In the genomic region with DNA sequence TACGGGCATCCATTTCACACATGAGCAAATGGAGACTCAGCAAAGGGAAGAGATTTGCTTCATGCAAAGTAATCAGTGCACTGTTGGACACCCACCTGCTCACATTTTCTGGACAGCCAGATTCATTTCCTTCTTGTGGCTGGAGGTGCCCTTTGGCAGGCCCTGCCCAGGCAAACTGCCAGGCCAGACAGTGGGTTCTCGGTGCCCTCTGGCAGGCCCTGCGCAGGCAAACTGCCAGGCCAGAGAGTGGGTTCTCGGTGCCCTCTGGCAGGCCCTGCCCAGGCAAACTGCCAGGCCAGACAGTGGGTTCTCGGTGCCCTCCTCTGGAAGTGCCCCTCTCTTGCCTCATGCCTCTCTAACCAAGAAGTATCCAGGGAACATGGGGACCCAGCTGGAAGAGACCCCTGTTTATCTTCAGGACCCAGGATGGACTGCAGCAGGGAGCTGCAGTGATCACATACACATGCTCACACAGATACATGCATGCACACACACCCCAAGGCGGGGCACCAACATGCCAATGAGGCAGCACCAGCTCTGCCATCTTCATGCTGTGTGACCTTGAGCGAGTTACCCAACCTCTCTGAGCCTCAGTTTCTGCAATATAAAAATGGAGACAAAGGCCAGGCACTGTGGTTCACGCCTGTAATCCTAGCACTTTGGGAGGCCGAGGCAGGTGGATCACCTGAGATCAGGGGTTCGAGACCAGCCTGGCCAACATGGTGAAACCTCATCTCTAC, we compare ENCODE assay signal across 23 cellular contexts.
DNase-seq lines count a peak whose midpoint lies in the region; ATAC-seq and TF ChIP-seq lines count a peak whose summit lies in the region.
"Had no signal": no experiment of that assay in that cellular context is flagged by ENCODE, and none has a peak within 500 bp of the region (broad histone marks: within the 10 kb centered on the region; RNA-seq: fewer than 3 reads in every experiment).

No MANE protein-coding gene starts in this region.

- H4K20me1 ChIP-seq in BLaER1 treated with 17β-estradiol and CSF1 and Interleukin-3, amounts not matched to agents 10 nM and 100 nM: no peaks in the 10 kb centered on the region

- H3K9ac ChIP-seq in BLaER1 treated with 17β-estradiol and CSF1 and Interleukin-3, amounts not matched to agents 10 nM and 100 nM: peak overlapping the region in 1 of 11 experiments; percentile 48; a peak in 1 of 22 replicates

- POLR2A ChIA-PET in HEK293 (lab: Yijun Ruan, JAX): no interaction called here

- H3K4me1 ChIP-seq in BLaER1 treated with 17β-estradiol and CSF1 and Interleukin-3, amounts not matched to agents 10 nM and 100 nM: peaks cover 62 to 85% (median 72%) of the 10 kb centered on the region in 10 experiments
- H3K4me1 ChIP-seq in HEK293 (ENCODE audit: control insufficient read depth, insufficient read depth, low read length): no peaks in the 10 kb centered on the region; the same call in 1 of the 2 replicates

- no peaks in the 10 kb centered on the region for H3K9me3 ChIP-seq in BLaER1 treated with 17β-estradiol and CSF1 and Interleukin-3, amounts not matched to agents 10 nM and 100 nM (replicated peaks in 1 of 11)
- no peaks in the 10 kb centered on the region for H3K9me3 ChIP-seq in HEK293 (ENCODE audit: control insufficient read depth, insufficient read depth, low read depth, low read length)
- H3K9me3 ChIP-seq: mucosa of descending colon, sigmoid colon, transverse colon had no signal

- no peaks in the 10 kb centered on the region for H3K27me3 ChIP-seq in BLaER1 treated with 17β-estradiol and CSF1 and Interleukin-3, amounts not matched to agents 10 nM and 100 nM
- H3K27me3 ChIP-seq: sigmoid colon, transverse colon had no signal

- CTCF ChIA-PET in HEK293 (lab: Yijun Ruan, JAX): interaction anchor here (0.6 kb wide), 1 partner anchor 82 kb away, joined by 5 read pairs; no protein-coding TSS in a partner anchor

- H3K4me2 ChIP-seq in BLaER1 treated with 17β-estradiol and CSF1 and Interleukin-3, amounts not matched to agents 10 nM and 100 nM: peak overlapping the region in 7 of 11 experiments; percentile 8 to 68 (median 38); a peak in 9 of 22 replicates

- H3K4me3 ChIP-seq in BLaER1 treated with 17β-estradiol and CSF1 and Interleukin-3, amounts not matched to agents 10 nM and 100 nM: no peak overlapping the region
- H3K4me3 ChIP-seq in HEK293 (ENCODE audit: low read depth, low read length): no peak overlapping the region
- no peak overlapping the region for H3K4me3 ChIP-seq in coronary artery
- H3K4me3 ChIP-seq: mucosa of descending colon, sigmoid colon, transverse colon had no signal

- H3K36me3 ChIP-seq in BLaER1 treated with 17β-estradiol and CSF1 and Interleukin-3, amounts not matched to agents 10 nM and 100 nM: no peaks in the 10 kb centered on the region
- no peaks in the 10 kb centered on the region for H3K36me3 ChIP-seq in HEK293 (ENCODE audit: control insufficient read depth in 2 of 2, insufficient read depth in 1 of 2, low read length in 2 of 2)
- H3K36me3 ChIP-seq: sigmoid colon, transverse colon, WERI-Rb-1 had no signal

- no peak for ATAC-seq in HG03457 (IDR thresholded peaks at IDR 0.05; ENCODE audit: unreplicated experiment)
- ATAC-seq: mucosa of descending colon; stimulated activated naive CD8-positive, alpha-beta T cell treated with anti-CD3 and anti-CD28 coated beads, Interleukin-15, amount 100 ng/mL, for 72 hours had no signal

- TF ChIP-seq CTCF in HEK293 (tag by site-specific recombination; IDR thresholded peaks at IDR 0.05): no peak
- no peak for TF ChIP-seq CTCF in coronary artery (IDR thresholded peaks at IDR 0.05)

- peak overlapping the region in 5 of 11 experiments; percentile 1 to 43 (median 23); a peak in 2 of 22 replicates for H3K27ac ChIP-seq in BLaER1 treated with 17β-estradiol and CSF1 and Interleukin-3, amounts not matched to agents 10 nM and 100 nM
- H3K27ac ChIP-seq in HEK293 (ENCODE audit: extremely low read depth, low read depth, low read length) (no peak overlapping the region), coronary artery (no peak overlapping the region)
- H3K27ac ChIP-seq: sigmoid colon, transverse colon, WERI-Rb-1 had no signal

- DNase-seq in coronary artery (ENCODE audit: low spot score) (peak; percentile 57), mesenteric fat pad (ENCODE audit: low spot score) (peak; percentile 71), NCI-H82 treated with DMSO at 0.1 percent for 48 hours (lab: John Stamatoyannopoulos, UW; ENCODE audit: unreplicated experiment) (no peak)
- no peak for DNase-seq in stimulated activated CD4-positive, alpha-beta T cell treated with anti-CD3 and anti-CD28 coated beads, Interleukin-4, amount 100 ng/mL, for 1 hour
- DNase-seq: activated CD4-positive, alpha-beta T cell treated with anti-CD3 and anti-CD28 coated beads, Interleukin-2, amount 50 U/mL, for 4 hours; activated gamma-delta T cell treated with Interleukin-2 at 50 U/mL for 16 hours; CD4-positive, alpha-beta memory T cell; DMS 273 treated with DMSO at 0.1 percent for 48 hours; effector memory CD4-positive, alpha-beta T cell; foreskin fibroblast; HCEC 1CT; mucosa of descending colon; NCI-H1436; NCI-H69; nephron progenitor cell; sigmoid colon; stimulated activated naive CD8-positive, alpha-beta T cell treated with anti-CD3 and anti-CD28 coated beads, Interleukin-15, amount 100 ng/mL, for 72 hours; T-helper 9 cell; transverse colon; WERI-Rb-1 had no signal

TF ChIP-seq in HEK293, 187 proteins besides CTCF, POLR2A, EP300 and RAD21:
- TF ChIP-seq ZNF768 (tag by site-specific recombination; IDR thresholded peaks at IDR 0.05) (peak; percentile 86; the same call in 1 of the 2 replicates), SCRT2 (tag by site-specific recombination; IDR thresholded peaks at IDR 0.05) (no peak)
- TF ChIP-seq, protein P1, sequence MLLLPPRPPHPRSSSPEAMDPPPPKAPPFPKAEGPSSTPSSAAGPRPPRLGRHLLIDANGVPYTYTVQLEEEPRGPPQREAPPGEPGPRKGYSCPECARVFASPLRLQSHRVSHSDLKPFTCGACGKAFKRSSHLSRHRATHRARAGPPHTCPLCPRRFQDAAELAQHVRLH (tag by site-specific recombination; IDR thresholded peaks at IDR 0.05): 0 out of 2 replicates have a peak, but pooled peaks have one; percentile 28

Comparison
In these comparisons a context has a peak if more than half of its experiments do, and no peak if none do; other contexts are left out.
1. DNase-seq: peak in coronary artery (single experiment) and mesenteric fat pad (single experiment); none in stimulated activated CD4-positive, alpha-beta T cell treated with anti-CD3 and anti-CD28 coated beads, Interleukin-4, amount 100 ng/mL, for 1 hour (single experiment) and NCI-H82 treated with DMSO at 0.1 percent for 48 hours (single experiment).